In genomic region chr19:35346193-35347052, GRCh38 we compare ENCODE assay signal across 10 cellular contexts. TPM values are rescaled to one million over a fixed set of nuclear protein-coding genes. Genes with fewer than 3 reads are reported as not detected.
A peak's percentile ranks its signal among the peaks of the same experiment; 100 is the strongest.
DNase-seq lines count a peak whose midpoint lies in the region; ATAC-seq and TF ChIP-seq lines count a peak whose summit lies in the region.
"Had no signal": no experiment of that assay in that cellular context is flagged by ENCODE, and none has a peak within 500 bp of the region (broad histone marks: within the 10 kb centered on the region; RNA-seq: fewer than 3 reads in every experiment).

No MANE protein-coding gene starts in this region.

- DNase-seq in GM13977 (ENCODE audit: low spot score) (peak; percentile 79), T-helper 17 cell (peak; percentile 59 to 73 (median 71)), dedifferentiated amniotic fluid mesenchymal stem cell (ENCODE audit: extremely low spot score) (no peak), globus pallidus (ENCODE audit: low spot score) (no peak)
- peak; percentile 47 for DNase-seq in activated naive CD8-positive, alpha-beta T cell treated with anti-CD3 and anti-CD28 coated beads, Interleukin-2, amount 50 U/mL, for 16 hours (ENCODE audit: low read depth, low spot score)
- peak; percentile 56 to 62 for DNase-seq in stimulated activated CD4-positive, alpha-beta T cell treated with anti-CD3 and anti-CD28 coated beads, Interleukin-2, amount 100 ng/mL, for 48 hours

- in situ Hi-C loops in GM13977 (cut with MboI; ENCODE audit: low pct_unique_long_range_greater_than_20kb, low sequenced_read_pairs, unreplicated experiment) = loop anchor here (5.0 kb wide), 1 partner anchor 121 kb away; no protein-coding TSS in a partner anchor

- peaks cover 36% of the 10 kb centered on the region for H3K4me1 Mint-ChIP-seq in T-helper 17 cell

- peak overlapping the region; percentile 94 for H3K27ac Mint-ChIP-seq in T-helper 17 cell

- TF ChIP-seq CTCF in GM13977 (IDR thresholded peaks at IDR 0.05; ENCODE audit: extremely low read depth, insufficient read depth, missing control alignments) = no peak

- H3K9me3 ChIP-seq in T-helper 17 cell (ENCODE audit: control insufficient read depth, low read length, poor library complexity, severe bottlenecking) = no peaks in the 10 kb centered on the region

- peaks cover 18% of the 10 kb centered on the region for H3K27me3 Mint-ChIP-seq in T-helper 17 cell

- no peaks in the 10 kb centered on the region for H3K36me3 Mint-ChIP-seq in T-helper 17 cell (ENCODE audit: low read depth)

- peak overlapping the region; percentile 79 for H3K4me3 Mint-ChIP-seq in T-helper 17 cell

- ATAC-seq in T-helper 17 cell (peak; percentile 80), HG03280 (IDR thresholded peaks at IDR 0.05; ENCODE audit: unreplicated experiment) (no peak), HG03342 (IDR thresholded peaks at IDR 0.05; ENCODE audit: unreplicated experiment) (no peak)

RNA-seq across cellular contexts. Expression of gene FFAR1, which starts 1.3 kb away (rescaled TPM):
- 1 to 10 TPM in 1 of 2 donors, not detected in 1; 1.4 TPM for total RNA-seq in T-helper 17 cell
- total RNA-seq: fibroblast of villous mesenchyme, RPMI7951 had no signal

RNA-seq across cellular contexts. Expression of gene FFAR3, which starts 11.8 kb away (rescaled TPM):
- total RNA-seq in T-helper 17 cell = under 1 TPM; 0.70 to 0.78 TPM
- total RNA-seq: fibroblast of villous mesenchyme, RPMI7951 had no signal

RNA-seq across cellular contexts. Expression of gene CD22, which starts 17.4 kb away (rescaled TPM):
- 10 to 100 TPM in 1 of 2 donors, 1 to 10 TPM in 1; 1.3 to 36.1 TPM for total RNA-seq in T-helper 17 cell
- total RNA-seq: fibroblast of villous mesenchyme had no signal

RNA-seq across cellular contexts. Expression of gene GPR42, which starts 24.4 kb away (rescaled TPM):
- under 1 TPM in 1 of 2 donors, not detected in 1; 0.20 TPM for total RNA-seq in T-helper 17 cell
- total RNA-seq: fibroblast of villous mesenchyme, RPMI7951 had no signal

RNA-seq across cellular contexts. Expression of gene MAG, which starts 54.5 kb away (rescaled TPM):
- not detected for total RNA-seq in T-helper 17 cell
- total RNA-seq: fibroblast of villous mesenchyme, RPMI7951 had no signal

Comparison
In these comparisons a context has a peak if more than half of its experiments do, and no peak if none do; other contexts are left out.
1. DNase-seq: peak in GM13977 (single experiment), T-helper 17 cell (3 of 3), activated naive CD8-positive, alpha-beta T cell treated with anti-CD3 and anti-CD28 coated beads, Interleukin-2, amount 50 U/mL, for 16 hours (single experiment) and stimulated activated CD4-positive, alpha-beta T cell treated with anti-CD3 and anti-CD28 coated beads, Interleukin-2, amount 100 ng/mL, for 48 hours (2 of 2); none in dedifferentiated amniotic fluid mesenchymal stem cell (single experiment) and globus pallidus (single experiment).